ENCODE assay signal across 13 cellular contexts in genomic region chr1:205270764-205271163, GRCh38. TPM values are rescaled to one million over a fixed set of nuclear protein-coding genes. Genes with fewer than 3 reads are reported as not detected.
DNase-seq lines count a peak whose midpoint lies in the region; ATAC-seq and TF ChIP-seq lines count a peak whose summit lies in the region.
"Had no signal": no experiment of that assay in that cellular context is flagged by ENCODE, and none has a peak within 500 bp of the region (broad histone marks: within the 10 kb centered on the region; RNA-seq: fewer than 3 reads in every experiment).

No MANE protein-coding gene starts in this region.

- intact Hi-C loops in mucosa of descending colon (cut with DNase I, micrococcal nuclease), result no loop called here
- intact Hi-C loops in A673 (cut with micrococcal nuclease; ENCODE audit: unreplicated experiment), result loop anchor here (5.0 kb wide), 1 partner anchor 252 kb away; no protein-coding TSS in a partner anchor

- H3K9me3 ChIP-seq in mucosa of descending colon (no peaks in the 10 kb centered on the region), A673 (ENCODE audit: low read depth, low read length, poor library complexity, severe bottlenecking) (no peaks in the 10 kb centered on the region)
- H3K9me3 ChIP-seq: Peyer's patch had no signal

- CTCF ChIA-PET in A673 (lab: Charles Lee), result interaction anchor here (1.1 to 8.2 kb wide), 2 partner anchors 56 to 254 kb away, joined by 4 to 165 read pairs; no protein-coding TSS in a partner anchor

- BruUV-seq in A673 (replicated peaks; lab: Mats Ljungman, UMichigan), result no TSS peak

- POLR2A ChIA-PET in A673 (lab: Charles Lee; ENCODE audit: low non-redundant PET), result interaction anchor here (0.5 kb wide), 1 partner anchor 91 kb away, joined by 7 read pairs; no protein-coding TSS in a partner anchor

- H3K27ac ChIP-seq in A673 (ENCODE audit: low read depth, low read length, poor library complexity, severe bottlenecking), result no peak overlapping the region
- H3K27ac ChIP-seq: Peyer's patch had no signal

- TF ChIP-seq CTCF in mucosa of descending colon (IDR thresholded peaks at IDR 0.05) (no peak), A673 (conservative IDR thresholded peaks at IDR 0.05; ENCODE audit: low read depth, low read length) (no peak)

- DNase-seq in DMS53 (lab: John Stamatoyannopoulos, UW) (peak; percentile 99), NCI-H510A (lab: John Stamatoyannopoulos, UW) (peak; percentile 68), dermis microvascular lymphatic vessel endothelial cell (ENCODE audit: low read depth in 2 of 2) (peak; percentile 65 to 73), mucosa of descending colon (no peak), A673 (ENCODE audit: low spot score) (no peak), HUDEP-2 (lab: John Stamatoyannopoulos, UW; ENCODE audit: unreplicated experiment in 76 of 76) (no peak), COR-L47 (lab: John Stamatoyannopoulos, UW) (no peak)
- no peak for DNase-seq in stimulated activated naive B cell treated with anti-CD40 and anti-IgM and Interleukin-4, amounts not matched to agents 10 μg/mL and 1 μg/mL and 100 μg/mL, for 72 hours
- DNase-seq: activated CD4-positive, alpha-beta T cell treated with anti-CD3 and anti-CD28 coated beads for 36 hours; Peyer's patch had no signal

- peaks cover 5 to 6% of the 10 kb centered on the region in 2 donors for H3K27me3 Mint-ChIP-seq in stimulated activated naive B cell treated with anti-CD40 and anti-IgM and Interleukin-4, amounts not matched to agents 10 μg/mL and 1 μg/mL and 100 μg/mL, for 72 hours
- H3K27me3 Mint-ChIP-seq: activated CD4-positive, alpha-beta T cell treated with anti-CD3 and anti-CD28 coated beads for 36 hours; activated naive CD4-positive, alpha-beta T cell treated with anti-CD3 and anti-CD28 coated beads, Interleukin-2, amount 50 U/mL, for 24 hours had no signal

- peaks cover 21% of the 10 kb centered on the region for H3K4me1 ChIP-seq in mucosa of descending colon (ENCODE audit: low read depth)
- no peaks in the 10 kb centered on the region for H3K4me1 ChIP-seq in A673 (ENCODE audit: insufficient read depth, low read length, poor library complexity, severe bottlenecking)

- no peak overlapping the region for H3K27ac Mint-ChIP-seq in stimulated activated naive B cell treated with anti-CD40 and anti-IgM and Interleukin-4, amounts not matched to agents 10 μg/mL and 1 μg/mL and 100 μg/mL, for 72 hours
- H3K27ac Mint-ChIP-seq: activated CD4-positive, alpha-beta T cell treated with anti-CD3 and anti-CD28 coated beads for 36 hours; activated naive CD4-positive, alpha-beta T cell treated with anti-CD3 and anti-CD28 coated beads, Interleukin-2, amount 50 U/mL, for 24 hours; GM23338 had no signal

- H3K4me3 ChIP-seq in mucosa of descending colon (no peak overlapping the region), A673 (ENCODE audit: low read depth, low read length, poor library complexity, severe bottlenecking) (no peak overlapping the region)
- H3K4me3 ChIP-seq: GM23338, Peyer's patch had no signal

- ATAC-seq in mucosa of descending colon, result peak; percentile 20
- no peak for ATAC-seq in stimulated activated naive B cell treated with anti-CD40 and anti-IgM and Interleukin-4, amounts not matched to agents 10 μg/mL and 1 μg/mL and 100 μg/mL, for 72 hours (replicated peaks)
- ATAC-seq: activated CD4-positive, alpha-beta T cell treated with anti-CD3 and anti-CD28 coated beads for 36 hours; GM23338; left lobe of liver had no signal

- no peaks in the 10 kb centered on the region for H3K27me3 ChIP-seq in A673 (replicated peaks; ENCODE audit: insufficient read depth, low read depth, low read length, poor library complexity)
- H3K27me3 ChIP-seq: Peyer's patch had no signal

- no peaks in the 10 kb centered on the region for H3K36me3 ChIP-seq in mucosa of descending colon (ENCODE audit: low read depth)
- H3K36me3 ChIP-seq in A673 (ENCODE audit: insufficient read depth, low read length, poor library complexity, severe bottlenecking), result no peaks in the 10 kb centered on the region
- H3K36me3 ChIP-seq: Peyer's patch had no signal

- no peaks in the 10 kb centered on the region for H3K9me3 Mint-ChIP-seq in stimulated activated naive B cell treated with anti-CD40 and anti-IgM and Interleukin-4, amounts not matched to agents 10 μg/mL and 1 μg/mL and 100 μg/mL, for 72 hours
- H3K9me3 Mint-ChIP-seq: activated naive CD4-positive, alpha-beta T cell treated with anti-CD3 and anti-CD28 coated beads, Interleukin-2, amount 50 U/mL, for 24 hours; GM23338 had no signal

- no peak overlapping the region for H3K4me3 Mint-ChIP-seq in stimulated activated naive B cell treated with anti-CD40 and anti-IgM and Interleukin-4, amounts not matched to agents 10 μg/mL and 1 μg/mL and 100 μg/mL, for 72 hours
- H3K4me3 Mint-ChIP-seq: activated CD4-positive, alpha-beta T cell treated with anti-CD3 and anti-CD28 coated beads for 36 hours; activated naive CD4-positive, alpha-beta T cell treated with anti-CD3 and anti-CD28 coated beads, Interleukin-2, amount 50 U/mL, for 24 hours; GM23338 had no signal

- H3K36me3 Mint-ChIP-seq in stimulated activated naive B cell treated with anti-CD40 and anti-IgM and Interleukin-4, amounts not matched to agents 10 μg/mL and 1 μg/mL and 100 μg/mL, for 72 hours, result peaks cover 4 to 11% of the 10 kb centered on the region in 2 donors
- H3K36me3 Mint-ChIP-seq: activated naive CD4-positive, alpha-beta T cell treated with anti-CD3 and anti-CD28 coated beads, Interleukin-2, amount 50 U/mL, for 24 hours had no signal

- H3K4me1 Mint-ChIP-seq in stimulated activated naive B cell treated with anti-CD40 and anti-IgM and Interleukin-4, amounts not matched to agents 10 μg/mL and 1 μg/mL and 100 μg/mL, for 72 hours, result peaks cover 26 to 34% of the 10 kb centered on the region in 2 donors

RNA-seq across cellular contexts. Expression of gene TMCC2, which starts 43.0 kb away (rescaled TPM):
- total RNA-seq in dermis microvascular lymphatic vessel endothelial cell (0.38 and 0.77 TPM in 2 replicates), mucosa of descending colon (1 to 10 TPM in 1 of 3 donors, under 1 TPM in 2; 0.27 to 5.1 (median 0.29) TPM), A673 (2021) (2.2 and 3.0 TPM in 2 replicates)

RNA-seq across cellular contexts. Expression of gene NUAK2, which starts 50.8 kb away (rescaled TPM):
- 3.1 and 3.5 TPM in 2 replicates for total RNA-seq in dermis microvascular lymphatic vessel endothelial cell
- total RNA-seq in mucosa of descending colon, result 10 to 100 TPM; 16.5 to 50.8 (median 29.5) TPM
- 0.45 and 0.83 TPM in 2 replicates for total RNA-seq in A673 (2021)

RNA-seq across cellular contexts. Expression of gene DSTYK, which starts 59.3 kb away (rescaled TPM):
- 9.8 and 11.3 TPM in 2 replicates for total RNA-seq in dermis microvascular lymphatic vessel endothelial cell
- total RNA-seq in mucosa of descending colon, result 10 to 100 TPM in 1 of 3 donors, 1 to 10 TPM in 2; 5.3 to 13.9 (median 5.8) TPM
- 7.1 and 7.5 TPM in 2 replicates for total RNA-seq in A673 (2021)

Comparison
In these comparisons a context has a peak if more than half of its experiments do, and no peak if none do; other contexts are left out.
1. DNase-seq: peak in DMS53 (single experiment), NCI-H510A (single experiment) and dermis microvascular lymphatic vessel endothelial cell (2 of 2); none in mucosa of descending colon (0 of 3), A673 (single experiment), stimulated activated naive B cell treated with anti-CD40 and anti-IgM and Interleukin-4, amounts not matched to agents 10 μg/mL and 1 μg/mL and 100 μg/mL, for 72 hours (single experiment), HUDEP-2 (0 of 76) and COR-L47 (single experiment).